Comparison of ENCODE assay signal across 8 cellular contexts in the genomic region with DNA sequence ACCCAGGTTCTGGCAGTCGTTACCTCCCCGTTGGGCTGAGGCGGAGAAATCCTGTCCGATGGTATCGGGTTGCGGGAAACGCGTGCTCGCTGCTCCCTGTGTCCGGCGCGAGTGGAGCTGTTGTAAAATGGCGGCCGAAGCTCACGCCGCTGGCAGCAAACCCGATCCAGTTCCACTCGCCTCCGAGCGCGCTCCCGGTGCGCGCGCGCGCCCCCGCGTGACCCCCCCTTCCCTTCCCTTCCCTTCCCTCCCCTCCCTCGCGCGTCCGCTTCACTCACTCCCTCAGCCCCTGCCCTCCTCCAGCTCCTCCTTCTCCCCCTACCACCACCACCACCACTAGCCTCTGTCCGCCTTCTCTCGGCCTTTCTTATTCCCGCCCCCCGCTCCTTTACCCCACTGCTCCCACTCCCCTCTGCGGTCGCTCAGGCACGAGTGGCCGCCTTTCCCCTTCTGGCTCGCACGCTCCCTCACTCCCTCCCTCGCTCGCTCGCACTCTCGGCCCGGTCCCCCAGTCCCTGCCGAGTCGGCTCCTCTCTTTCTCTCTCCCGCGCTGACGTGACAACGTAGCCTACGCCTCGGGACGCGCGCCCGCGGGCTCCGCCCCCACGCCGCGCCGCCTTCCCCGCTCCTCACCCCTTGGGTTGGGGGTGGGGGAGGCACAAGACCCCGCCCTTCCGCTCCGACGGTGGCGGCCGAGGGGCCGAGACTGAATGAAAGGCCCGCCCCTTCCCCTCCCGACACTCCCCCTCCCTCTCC. TPM values are rescaled to one million over a fixed set of nuclear protein-coding genes. Genes with fewer than 3 reads are reported as not detected.
DNase-seq lines count a peak whose midpoint lies in the region; ATAC-seq lines count a peak whose summit lies in the region.

TSS of gene SYNCRIP (minus strand) at position 113 of the 756 bp plus-strand sequence. CDS start 1,447 bp downstream, outside the sequence.

- DNase-seq in COLO668 (lab: John Stamatoyannopoulos, UW; ENCODE audit: unreplicated experiment) (peak; percentile 97), HT-29 (ENCODE audit: low spot score) (peak; percentile 98), lung microvascular endothelial cell (ENCODE audit: low read depth in 2 of 2) (peak; percentile 99)
- DNase-seq in NK-92 treated with Interleukin-12 subunit alpha and Interleukin-12 subunit beta, amount 100 ng/mL, for 24 hours (lab: John Stamatoyannopoulos, UW) = peak; percentile 98
- peak; percentile 98 for DNase-seq in activated CD8-positive, alpha-beta memory T cell treated with anti-CD3 and anti-CD28 coated beads for 24 hours
- DNase-seq in effector CD4-positive, alpha-beta T cell = peak; percentile 97
- peak; percentile 96 to 98 (median 98) for DNase-seq in stimulated activated CD4-positive, alpha-beta T cell treated with anti-CD3 and anti-CD28 coated beads, TNF-alpha, amount 100 ng/mL, for 4 hours (ENCODE audit: low read depth in 3 of 3)

- peak; percentile 72 for ATAC-seq in GM21360 (IDR thresholded peaks at IDR 0.05; ENCODE audit: unreplicated experiment)

RNA-seq across cellular contexts. Expression of gene SYNCRIP, which starts in this region (rescaled TPM):
- 59.2 and 66.4 TPM in 2 replicates for total RNA-seq in HT-29 (2014; rRNA removed; shearing (Covaris generic))
- total RNA-seq in lung microvascular endothelial cell = 40.5 and 43.5 TPM in 2 replicates

Comparison
In these comparisons a context has a peak if more than half of its experiments do, and no peak if none do; other contexts are left out.
1. Peak in every context shown above with its lines: DNase-seq and ATAC-seq.